1 cellular context compared by ENCODE assay signal in the genomic region with DNA sequence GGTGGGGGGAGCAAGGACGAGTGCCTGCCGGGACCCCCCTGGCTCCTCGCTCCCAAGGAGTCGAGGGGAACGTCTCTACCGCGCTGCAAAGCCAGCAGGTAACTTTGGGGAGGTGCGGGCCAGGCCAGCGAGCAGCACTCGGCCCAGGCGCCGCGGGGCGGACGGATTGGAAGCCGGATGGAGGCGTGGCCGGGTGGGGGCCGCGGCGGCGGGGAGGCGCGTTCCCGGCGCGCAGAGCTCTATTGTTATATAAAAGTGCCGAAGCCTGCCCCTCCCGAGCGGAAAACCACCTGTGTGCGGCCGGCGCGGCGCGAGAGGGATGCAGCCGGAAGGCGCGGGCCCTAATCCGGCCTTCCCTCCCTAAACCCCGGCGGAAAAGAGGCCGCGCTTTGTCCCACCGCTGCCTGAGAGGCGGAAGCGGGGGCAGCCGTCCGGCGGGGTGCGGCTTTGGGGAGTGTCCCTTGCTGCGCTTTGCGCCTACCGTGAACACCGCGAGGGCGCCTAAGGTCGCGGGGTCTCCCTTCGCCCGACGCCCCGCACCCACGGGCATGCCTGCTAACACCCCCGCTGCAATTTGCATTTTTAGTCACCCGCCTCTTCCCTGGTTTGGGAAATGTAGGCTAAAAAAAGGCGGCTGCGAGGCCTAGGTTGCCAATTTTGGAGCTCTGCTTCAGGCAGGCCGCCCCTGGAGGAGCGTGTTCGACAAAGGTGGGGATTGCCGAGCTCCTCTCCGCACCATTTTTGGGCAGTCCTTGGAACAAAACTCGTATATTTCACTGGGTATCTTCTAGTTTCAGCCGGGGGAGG.
TF ChIP-seq lines count a peak whose summit lies in the region.

No MANE protein-coding gene starts in this region.

TF ChIP-seq in HepG2, 621 proteins besides CTCF, POLR2A, EP300 and RAD21 (continues in another document):
- TF ChIP-seq, protein P1, sequence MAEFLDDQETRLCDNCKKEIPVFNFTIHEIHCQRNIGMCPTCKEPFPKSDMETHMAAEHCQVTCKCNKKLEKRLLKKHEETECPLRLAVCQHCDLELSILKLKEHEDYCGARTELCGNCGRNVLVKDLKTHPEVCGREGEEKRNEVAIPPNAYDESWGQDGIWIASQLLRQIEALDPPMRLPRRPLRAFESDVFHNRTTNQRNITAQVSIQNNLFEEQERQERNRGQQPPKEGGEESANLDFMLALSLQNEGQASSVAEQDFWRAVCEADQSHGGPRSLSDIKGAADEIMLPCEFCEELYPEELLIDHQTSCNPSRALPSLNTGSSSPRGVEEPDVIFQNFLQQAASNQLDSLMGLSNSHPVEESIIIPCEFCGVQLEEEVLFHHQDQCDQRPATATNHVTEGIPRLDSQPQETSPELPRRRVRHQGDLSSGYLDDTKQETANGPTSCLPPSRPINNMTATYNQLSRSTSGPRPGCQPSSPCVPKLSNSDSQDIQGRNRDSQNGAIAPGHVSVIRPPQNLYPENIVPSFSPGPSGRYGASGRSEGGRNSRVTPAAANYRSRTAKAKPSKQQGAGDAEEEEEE (CRISPR knock-in tag; IDR thresholded peaks at IDR 0.05; ENCODE audit: borderline replicate concordance), result no peak
- TF ChIP-seq, protein P2, sequence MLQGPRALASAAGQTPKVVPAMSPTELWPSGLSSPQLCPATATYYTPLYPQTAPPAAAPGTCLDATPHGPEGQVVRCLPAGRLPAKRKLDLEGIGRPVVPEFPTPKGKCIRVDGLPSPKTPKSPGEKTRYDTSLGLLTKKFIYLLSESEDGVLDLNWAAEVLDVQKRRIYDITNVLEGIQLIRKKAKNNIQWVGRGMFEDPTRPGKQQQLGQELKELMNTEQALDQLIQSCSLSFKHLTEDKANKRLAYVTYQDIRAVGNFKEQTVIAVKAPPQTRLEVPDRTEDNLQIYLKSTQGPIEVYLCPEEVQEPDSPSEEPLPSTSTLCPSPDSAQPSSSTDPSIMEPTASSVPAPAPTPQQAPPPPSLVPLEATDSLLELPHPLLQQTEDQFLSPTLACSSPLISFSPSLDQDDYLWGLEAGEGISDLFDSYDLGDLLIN (CRISPR knock-in tag; IDR thresholded peaks at IDR 0.05; ENCODE audit: borderline replicate concordance), result no peak; the same call in 1 of the 2 replicates
- TF ChIP-seq ZNF7 (CRISPR knock-in tag; IDR thresholded peaks at IDR 0.05) (no peak), MTA3 (CRISPR knock-in tag; IDR thresholded peaks at IDR 0.05) (no peak), SETDB1 (CRISPR knock-in tag; IDR thresholded peaks at IDR 0.05; ENCODE audit: borderline replicate concordance) (no peak), SP1 (IDR thresholded peaks at IDR 0.05) (no peak), SP1 (CRISPR knock-in tag; IDR thresholded peaks at IDR 0.05) (peak; percentile 67), ZMYM4 (CRISPR knock-in tag; IDR thresholded peaks at IDR 0.05) (no peak), ZFP1 (CRISPR knock-in tag; IDR thresholded peaks at IDR 0.05) (no peak; the same call in 1 of the 2 replicates), AHR (CRISPR knock-in tag; IDR thresholded peaks at IDR 0.05) (no peak), PTBP1 (IDR thresholded peaks at IDR 0.05; ENCODE audit: low read depth, low read length, poor library complexity, severe bottlenecking) (no peak), ZNF792 (CRISPR knock-in tag; IDR thresholded peaks at IDR 0.05) (no peak), ZNF547 (CRISPR knock-in tag; IDR thresholded peaks at IDR 0.05) (peak; percentile 51; the same call in 1 of the 2 replicates), FOXC1 (CRISPR knock-in tag; IDR thresholded peaks at IDR 0.05; ENCODE audit: borderline replicate concordance) (peak; percentile 62), ZNF10 (CRISPR knock-in tag; IDR thresholded peaks at IDR 0.05; ENCODE audit: borderline replicate concordance, low read depth) (no peak), RFXAP (CRISPR knock-in tag; IDR thresholded peaks at IDR 0.05; ENCODE audit: borderline replicate concordance) (no peak; the same call in 1 of the 2 replicates), POLR2AphosphoS2 (IDR thresholded peaks at IDR 0.05; ENCODE audit: low read depth, low read length) (no peak), ZFP41 (CRISPR knock-in tag; IDR thresholded peaks at IDR 0.05; ENCODE audit: borderline replicate concordance) (no peak), FLYWCH1 (CRISPR knock-in tag; IDR thresholded peaks at IDR 0.05) (no peak)
- TF ChIP-seq, protein P3, sequence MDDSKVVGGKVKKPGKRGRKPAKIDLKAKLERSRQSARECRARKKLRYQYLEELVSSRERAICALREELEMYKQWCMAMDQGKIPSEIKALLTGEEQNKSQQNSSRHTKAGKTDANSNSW (CRISPR knock-in tag; IDR thresholded peaks at IDR 0.05; ENCODE audit: borderline replicate concordance), result no peak; the same call in 1 of the 2 replicates
- TF ChIP-seq, protein P4, sequence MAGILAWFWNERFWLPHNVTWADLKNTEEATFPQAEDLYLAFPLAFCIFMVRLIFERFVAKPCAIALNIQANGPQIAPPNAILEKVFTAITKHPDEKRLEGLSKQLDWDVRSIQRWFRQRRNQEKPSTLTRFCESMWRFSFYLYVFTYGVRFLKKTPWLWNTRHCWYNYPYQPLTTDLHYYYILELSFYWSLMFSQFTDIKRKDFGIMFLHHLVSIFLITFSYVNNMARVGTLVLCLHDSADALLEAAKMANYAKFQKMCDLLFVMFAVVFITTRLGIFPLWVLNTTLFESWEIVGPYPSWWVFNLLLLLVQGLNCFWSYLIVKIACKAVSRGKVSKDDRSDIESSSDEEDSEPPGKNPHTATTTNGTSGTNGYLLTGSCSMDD (CRISPR knock-in tag; IDR thresholded peaks at IDR 0.05), result no peak
- TF ChIP-seq, protein P5, sequence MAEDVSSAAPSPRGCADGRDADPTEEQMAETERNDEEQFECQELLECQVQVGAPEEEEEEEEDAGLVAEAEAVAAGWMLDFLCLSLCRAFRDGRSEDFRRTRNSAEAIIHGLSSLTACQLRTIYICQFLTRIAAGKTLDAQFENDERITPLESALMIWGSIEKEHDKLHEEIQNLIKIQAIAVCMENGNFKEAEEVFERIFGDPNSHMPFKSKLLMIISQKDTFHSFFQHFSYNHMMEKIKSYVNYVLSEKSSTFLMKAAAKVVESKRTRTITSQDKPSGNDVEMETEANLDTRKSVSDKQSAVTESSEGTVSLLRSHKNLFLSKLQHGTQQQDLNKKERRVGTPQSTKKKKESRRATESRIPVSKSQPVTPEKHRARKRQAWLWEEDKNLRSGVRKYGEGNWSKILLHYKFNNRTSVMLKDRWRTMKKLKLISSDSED (CRISPR knock-in tag; IDR thresholded peaks at IDR 0.05), result no peak
- TF ChIP-seq, protein P6, sequence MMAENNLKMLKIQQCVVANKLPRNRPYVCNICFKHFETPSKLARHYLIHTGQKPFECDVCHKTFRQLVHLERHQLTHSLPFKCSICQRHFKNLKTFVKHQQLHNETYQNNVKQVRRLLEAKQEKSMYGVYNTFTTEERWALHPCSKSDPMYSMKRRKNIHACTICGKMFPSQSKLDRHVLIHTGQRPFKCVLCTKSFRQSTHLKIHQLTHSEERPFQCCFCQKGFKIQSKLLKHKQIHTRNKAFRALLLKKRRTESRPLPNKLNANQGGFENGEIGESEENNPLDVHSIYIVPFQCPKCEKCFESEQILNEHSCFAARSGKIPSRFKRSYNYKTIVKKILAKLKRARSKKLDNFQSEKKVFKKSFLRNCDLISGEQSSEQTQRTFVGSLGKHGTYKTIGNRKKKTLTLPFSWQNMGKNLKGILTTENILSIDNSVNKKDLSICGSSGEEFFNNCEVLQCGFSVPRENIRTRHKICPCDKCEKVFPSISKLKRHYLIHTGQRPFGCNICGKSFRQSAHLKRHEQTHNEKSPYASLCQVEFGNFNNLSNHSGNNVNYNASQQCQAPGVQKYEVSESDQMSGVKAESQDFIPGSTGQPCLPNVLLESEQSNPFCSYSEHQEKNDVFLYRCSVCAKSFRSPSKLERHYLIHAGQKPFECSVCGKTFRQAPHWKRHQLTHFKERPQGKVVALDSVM (CRISPR knock-in tag; IDR thresholded peaks at IDR 0.05), result no peak
- TF ChIP-seq, protein P7, sequence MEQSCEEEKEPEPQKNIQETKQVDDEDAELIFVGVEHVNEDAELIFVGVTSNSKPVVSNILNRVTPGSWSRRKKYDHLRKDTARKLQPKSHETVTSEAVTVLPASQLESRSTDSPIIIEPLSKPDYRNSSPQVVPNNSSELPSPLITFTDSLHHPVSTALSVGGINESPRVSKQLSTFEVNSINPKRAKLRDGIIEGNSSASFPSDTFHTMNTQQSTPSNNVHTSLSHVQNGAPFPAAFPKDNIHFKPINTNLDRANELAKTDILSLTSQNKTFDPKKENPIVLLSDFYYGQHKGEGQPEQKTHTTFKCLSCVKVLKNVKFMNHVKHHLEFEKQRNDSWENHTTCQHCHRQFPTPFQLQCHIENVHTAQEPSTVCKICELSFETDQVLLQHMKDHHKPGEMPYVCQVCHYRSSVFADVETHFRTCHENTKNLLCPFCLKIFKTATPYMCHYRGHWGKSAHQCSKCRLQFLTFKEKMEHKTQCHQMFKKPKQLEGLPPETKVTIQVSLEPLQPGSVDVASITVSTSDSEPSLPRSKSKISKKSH (CRISPR knock-in tag; IDR thresholded peaks at IDR 0.05; ENCODE audit: borderline replicate concordance), result peak; percentile 57; the same call in 1 of the 2 replicates
- TF ChIP-seq, protein P8, sequence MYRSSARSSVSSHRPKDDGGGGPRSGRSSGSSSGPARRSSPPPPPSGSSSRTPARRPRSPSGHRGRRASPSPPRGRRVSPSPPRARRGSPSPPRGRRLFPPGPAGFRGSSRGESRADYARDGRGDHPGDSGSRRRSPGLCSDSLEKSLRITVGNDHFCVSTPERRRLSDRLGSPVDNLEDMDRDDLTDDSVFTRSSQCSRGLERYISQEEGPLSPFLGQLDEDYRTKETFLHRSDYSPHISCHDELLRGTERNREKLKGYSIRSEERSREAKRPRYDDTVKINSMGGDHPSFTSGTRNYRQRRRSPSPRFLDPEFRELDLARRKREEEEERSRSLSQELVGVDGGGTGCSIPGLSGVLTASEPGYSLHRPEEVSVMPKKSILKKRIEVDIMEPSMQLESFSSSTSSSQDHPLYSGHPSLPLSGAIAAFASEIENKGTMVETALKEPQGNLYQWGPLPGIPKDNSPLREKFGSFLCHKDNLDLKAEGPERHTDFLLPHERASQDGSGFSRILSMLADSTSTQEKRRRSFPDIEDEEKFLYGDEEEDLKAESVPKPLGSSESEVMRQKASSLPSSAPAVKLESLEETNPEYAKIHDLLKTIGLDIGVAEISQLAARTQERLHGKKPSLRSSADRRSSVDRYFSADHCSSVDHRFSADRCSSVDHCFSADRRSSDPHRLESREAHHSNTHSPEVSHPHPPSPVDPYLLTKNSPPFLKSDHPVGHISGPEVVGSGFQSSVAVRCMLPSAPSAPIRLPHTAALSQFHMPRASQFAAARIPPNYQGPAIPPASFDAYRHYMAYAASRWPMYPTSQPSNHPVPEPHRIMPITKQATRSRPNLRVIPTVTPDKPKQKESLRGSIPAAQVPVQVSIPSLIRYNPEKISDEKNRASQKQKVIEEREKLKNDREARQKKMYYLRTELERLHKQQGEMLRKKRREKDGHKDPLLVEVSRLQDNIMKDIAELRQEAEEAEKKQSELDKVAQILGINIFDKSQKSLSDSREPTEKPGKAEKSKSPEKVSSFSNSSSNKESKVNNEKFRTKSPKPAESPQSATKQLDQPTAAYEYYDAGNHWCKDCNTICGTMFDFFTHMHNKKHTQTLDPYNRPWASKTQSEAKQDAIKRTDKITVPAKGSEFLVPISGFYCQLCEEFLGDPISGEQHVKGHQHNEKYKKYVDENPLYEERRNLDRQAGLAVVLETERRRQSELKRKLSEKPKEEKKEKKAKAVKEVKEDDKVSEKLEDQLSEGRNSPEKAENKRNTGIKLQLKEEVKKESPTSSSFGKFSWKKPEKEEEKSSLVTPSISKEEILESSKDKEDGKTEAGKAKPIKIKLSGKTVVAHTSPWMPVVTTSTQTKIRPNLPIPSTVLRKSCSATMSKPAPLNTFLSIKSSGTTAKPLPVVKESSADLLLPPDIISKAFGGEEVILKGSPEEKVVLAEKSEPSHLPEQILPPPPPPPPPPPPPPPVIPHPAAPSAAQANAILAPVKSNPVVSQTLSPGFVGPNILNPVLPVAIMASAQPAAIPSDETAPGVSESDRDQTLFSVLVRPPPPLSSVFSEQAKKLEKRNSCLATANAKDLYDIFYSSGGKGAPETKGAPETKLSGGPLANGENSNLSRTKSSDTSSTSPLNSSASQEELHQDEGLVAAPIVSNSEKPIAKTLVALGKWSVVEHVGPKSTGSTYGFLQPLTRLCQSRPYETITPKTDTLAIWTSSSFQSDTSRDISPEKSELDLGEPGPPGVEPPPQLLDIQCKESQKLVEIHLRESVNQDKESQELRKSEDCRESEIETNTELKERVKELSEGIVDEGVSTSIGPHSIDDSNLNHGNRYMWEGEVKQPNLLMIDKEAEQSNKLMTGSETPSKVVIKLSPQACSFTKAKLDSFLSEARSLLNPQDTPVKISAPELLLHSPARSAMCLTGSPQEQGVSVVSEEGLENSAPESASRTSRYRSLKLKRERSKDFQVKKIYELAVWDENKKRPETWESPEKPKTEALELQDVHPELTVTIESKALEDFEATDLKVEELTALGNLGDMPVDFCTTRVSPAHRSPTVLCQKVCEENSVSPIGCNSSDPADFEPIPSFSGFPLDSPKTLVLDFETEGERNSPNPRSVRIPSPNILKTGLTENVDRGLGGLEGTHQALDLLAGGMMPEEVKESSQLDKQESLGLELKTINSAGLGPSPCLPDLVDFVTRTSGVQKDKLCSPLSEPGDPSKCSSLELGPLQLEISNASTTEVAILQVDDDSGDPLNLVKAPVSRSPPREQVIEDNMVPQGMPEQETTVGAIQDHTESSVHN (CRISPR knock-in tag; IDR thresholded peaks at IDR 0.05), result no peak
- TF ChIP-seq, protein P9, sequence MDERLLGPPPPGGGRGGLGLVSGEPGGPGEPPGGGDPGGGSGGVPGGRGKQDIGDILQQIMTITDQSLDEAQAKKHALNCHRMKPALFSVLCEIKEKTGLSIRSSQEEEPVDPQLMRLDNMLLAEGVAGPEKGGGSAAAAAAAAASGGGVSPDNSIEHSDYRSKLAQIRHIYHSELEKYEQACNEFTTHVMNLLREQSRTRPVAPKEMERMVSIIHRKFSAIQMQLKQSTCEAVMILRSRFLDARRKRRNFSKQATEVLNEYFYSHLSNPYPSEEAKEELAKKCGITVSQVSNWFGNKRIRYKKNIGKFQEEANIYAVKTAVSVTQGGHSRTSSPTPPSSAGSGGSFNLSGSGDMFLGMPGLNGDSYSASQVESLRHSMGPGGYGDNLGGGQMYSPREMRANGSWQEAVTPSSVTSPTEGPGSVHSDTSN (CRISPR knock-in tag; IDR thresholded peaks at IDR 0.05), result no peak
- TF ChIP-seq, protein P10, sequence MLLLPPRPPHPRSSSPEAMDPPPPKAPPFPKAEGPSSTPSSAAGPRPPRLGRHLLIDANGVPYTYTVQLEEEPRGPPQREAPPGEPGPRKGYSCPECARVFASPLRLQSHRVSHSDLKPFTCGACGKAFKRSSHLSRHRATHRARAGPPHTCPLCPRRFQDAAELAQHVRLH (CRISPR knock-in tag; IDR thresholded peaks at IDR 0.05; ENCODE audit: borderline replicate concordance, low read depth), result no peak; the same call in 1 of the 2 replicates
- TF ChIP-seq, protein P11, sequence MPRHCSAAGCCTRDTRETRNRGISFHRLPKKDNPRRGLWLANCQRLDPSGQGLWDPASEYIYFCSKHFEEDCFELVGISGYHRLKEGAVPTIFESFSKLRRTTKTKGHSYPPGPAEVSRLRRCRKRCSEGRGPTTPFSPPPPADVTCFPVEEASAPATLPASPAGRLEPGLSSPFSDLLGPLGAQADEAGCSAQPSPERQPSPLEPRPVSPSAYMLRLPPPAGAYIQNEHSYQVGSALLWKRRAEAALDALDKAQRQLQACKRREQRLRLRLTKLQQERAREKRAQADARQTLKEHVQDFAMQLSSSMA (CRISPR knock-in tag; IDR thresholded peaks at IDR 0.05), result peak; percentile 88; the same call in 1 of the 2 replicates
- TF ChIP-seq, protein P12, sequence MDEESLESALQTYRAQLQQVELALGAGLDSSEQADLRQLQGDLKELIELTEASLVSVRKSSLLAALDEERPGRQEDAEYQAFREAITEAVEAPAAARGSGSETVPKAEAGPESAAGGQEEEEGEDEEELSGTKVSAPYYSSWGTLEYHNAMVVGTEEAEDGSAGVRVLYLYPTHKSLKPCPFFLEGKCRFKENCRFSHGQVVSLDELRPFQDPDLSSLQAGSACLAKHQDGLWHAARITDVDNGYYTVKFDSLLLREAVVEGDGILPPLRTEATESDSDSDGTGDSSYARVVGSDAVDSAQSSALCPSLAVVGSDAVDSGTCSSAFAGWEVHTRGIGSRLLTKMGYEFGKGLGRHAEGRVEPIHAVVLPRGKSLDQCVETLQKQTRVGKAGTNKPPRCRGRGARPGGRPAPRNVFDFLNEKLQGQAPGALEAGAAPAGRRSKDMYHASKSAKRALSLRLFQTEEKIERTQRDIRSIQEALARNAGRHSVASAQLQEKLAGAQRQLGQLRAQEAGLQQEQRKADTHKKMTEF (CRISPR knock-in tag; IDR thresholded peaks at IDR 0.05), result peak; percentile 90
